ENCODE assay signal across 15 cellular contexts in the genomic region with DNA sequence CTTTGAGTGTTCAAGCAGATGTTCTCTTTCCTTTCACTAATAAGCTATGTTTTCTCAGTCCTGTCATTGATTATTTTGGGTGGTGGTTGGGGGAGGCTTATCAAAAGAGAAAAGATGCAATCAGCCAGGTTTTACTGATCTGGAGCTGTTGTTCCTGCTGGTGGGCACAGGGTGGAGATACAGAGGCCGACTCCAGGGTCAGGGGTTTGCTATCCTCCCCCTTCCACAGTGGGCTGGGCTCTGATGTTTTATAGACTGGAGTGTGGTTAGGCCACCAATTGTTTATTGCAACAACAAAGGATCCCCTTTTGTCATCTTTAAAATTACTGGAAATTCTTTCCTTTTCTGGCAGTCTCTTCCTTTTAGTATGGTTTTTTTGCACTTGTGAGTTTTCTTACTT.
DNase-seq lines count a peak whose midpoint lies in the region; ATAC-seq and TF ChIP-seq lines count a peak whose summit lies in the region.
"Had no signal": no experiment of that assay in that cellular context is flagged by ENCODE, and none has a peak within 500 bp of the region (broad histone marks: within the 10 kb centered on the region; RNA-seq: fewer than 3 reads in every experiment).

No MANE protein-coding gene starts in this region.

- TF ChIP-seq POLR2A in vagina (IDR thresholded peaks at IDR 0.05), result no peak

- H3K36me3 Mint-ChIP-seq in mesothelial cell of epicardium, result peaks cover 3% of the 10 kb centered on the region

- H3K4me1 ChIP-seq in left ventricle myocardium inferior (peaks cover 100% of the 10 kb centered on the region), vagina (peaks cover 82% of the 10 kb centered on the region)

- H3K27ac ChIP-seq in left ventricle myocardium inferior (replicated peaks), result peak overlapping the region; percentile 84
- peak overlapping the region; percentile 89 for H3K27ac ChIP-seq in vagina

- H3K4me1 Mint-ChIP-seq in mesothelial cell of epicardium, result peaks cover 88% of the 10 kb centered on the region

- TF ChIP-seq CTCF in left ventricle myocardium inferior (IDR thresholded peaks at IDR 0.05; ENCODE audit: borderline replicate concordance), result no peak
- TF ChIP-seq CTCF in choroid plexus epithelial cell (conservative IDR thresholded peaks at IDR 0.05; ENCODE audit: low read depth, low read length), result peak; percentile 21
- no peak for TF ChIP-seq CTCF in mesothelial cell of epicardium (IDR thresholded peaks at IDR 0.05; ENCODE audit: unreplicated experiment)
- no peak for TF ChIP-seq CTCF in vagina (IDR thresholded peaks at IDR 0.05)

- H3K4me3 ChIP-seq in left ventricle myocardium inferior, result no peak overlapping the region
- H3K4me3 ChIP-seq in choroid plexus epithelial cell (ENCODE audit: low read depth, low read length), result no peak overlapping the region
- no peak overlapping the region for H3K4me3 ChIP-seq in vagina
- H3K4me3 ChIP-seq: testis had no signal

- no peak for ATAC-seq in Right ventricle myocardium inferior

- DNase-seq in left ventricle myocardium inferior (no peak), Right ventricle myocardium inferior (ENCODE audit: missing footprints) (no peak), choroid plexus epithelial cell (ENCODE audit: low read depth) (no peak), mesothelial cell of epicardium (ENCODE audit: low spot score in 2 of 2, unreplicated experiment in 2 of 2) (no peak), vagina (ENCODE audit: extremely low spot score in 2 of 2) (no peak), retina (no peak)
- no peak for DNase-seq in activated T-cell treated with anti-CD3 and anti-CD28 coated beads, Interleukin-2, amount 50 U/mL, for 1 hour
- no peak for DNase-seq in stimulated activated CD4-positive, alpha-beta T cell treated with anti-CD3 and anti-CD28 coated beads, Interleukin-12 subunit alpha, Interleukin-12 subunit beta, amount 100 ng/mL, for 4 hours
- DNase-seq: activated CD4-positive, alpha-beta T cell treated with anti-CD3 and anti-CD28 coated beads, Interleukin-2, amount 10 ng/mL, durations not matched to agents 7 days and 5 days; activated gamma-delta T cell treated with Interleukin-2 at 50 U/mL for 16 hours; AML-193; central memory CD4-positive, alpha-beta T cell; NCI-H1048; NCI-H69; testis had no signal

- H3K27me3 Mint-ChIP-seq in mesothelial cell of epicardium (ENCODE audit: low read depth), result no peaks in the 10 kb centered on the region
- H3K27me3 Mint-ChIP-seq: activated CD4-positive, alpha-beta T cell treated with anti-CD3 and anti-CD28 coated beads, Interleukin-2, amount 10 ng/mL, durations not matched to agents 7 days and 5 days had no signal

- H3K36me3 ChIP-seq in left ventricle myocardium inferior, result no peaks in the 10 kb centered on the region
- H3K36me3 ChIP-seq in vagina, result no peaks in the 10 kb centered on the region

- intact Hi-C loops in left ventricle myocardium inferior (cut with micrococcal nuclease), result no loop called here
- intact Hi-C loops in Right ventricle myocardium inferior (cut with DNase I), result no loop called here
- intact Hi-C loops in vagina (cut with DNase I), result no loop called here

- H3K9me3 ChIP-seq in left ventricle myocardium inferior (replicated peaks) (no peaks in the 10 kb centered on the region), vagina (no peaks in the 10 kb centered on the region)
- H3K9me3 ChIP-seq: testis had no signal

- peak overlapping the region; percentile 58 for H3K27ac Mint-ChIP-seq in mesothelial cell of epicardium
- H3K27ac Mint-ChIP-seq: activated CD4-positive, alpha-beta T cell treated with anti-CD3 and anti-CD28 coated beads, Interleukin-2, amount 10 ng/mL, durations not matched to agents 7 days and 5 days had no signal

- no peak overlapping the region for H3K4me3 Mint-ChIP-seq in mesothelial cell of epicardium
- H3K4me3 Mint-ChIP-seq: activated CD4-positive, alpha-beta T cell treated with anti-CD3 and anti-CD28 coated beads, Interleukin-2, amount 10 ng/mL, durations not matched to agents 7 days and 5 days had no signal

- no peaks in the 10 kb centered on the region for H3K9me3 Mint-ChIP-seq in mesothelial cell of epicardium
- H3K9me3 Mint-ChIP-seq: activated CD4-positive, alpha-beta T cell treated with anti-CD3 and anti-CD28 coated beads, Interleukin-2, amount 10 ng/mL, durations not matched to agents 7 days and 5 days had no signal

- no peaks in the 10 kb centered on the region for H3K27me3 ChIP-seq in left ventricle myocardium inferior (ENCODE audit: low read depth)
- H3K27me3 ChIP-seq in vagina, result no peaks in the 10 kb centered on the region
- H3K27me3 ChIP-seq: testis had no signal
